1 cellular context compared by ENCODE assay signal in the genomic region with DNA sequence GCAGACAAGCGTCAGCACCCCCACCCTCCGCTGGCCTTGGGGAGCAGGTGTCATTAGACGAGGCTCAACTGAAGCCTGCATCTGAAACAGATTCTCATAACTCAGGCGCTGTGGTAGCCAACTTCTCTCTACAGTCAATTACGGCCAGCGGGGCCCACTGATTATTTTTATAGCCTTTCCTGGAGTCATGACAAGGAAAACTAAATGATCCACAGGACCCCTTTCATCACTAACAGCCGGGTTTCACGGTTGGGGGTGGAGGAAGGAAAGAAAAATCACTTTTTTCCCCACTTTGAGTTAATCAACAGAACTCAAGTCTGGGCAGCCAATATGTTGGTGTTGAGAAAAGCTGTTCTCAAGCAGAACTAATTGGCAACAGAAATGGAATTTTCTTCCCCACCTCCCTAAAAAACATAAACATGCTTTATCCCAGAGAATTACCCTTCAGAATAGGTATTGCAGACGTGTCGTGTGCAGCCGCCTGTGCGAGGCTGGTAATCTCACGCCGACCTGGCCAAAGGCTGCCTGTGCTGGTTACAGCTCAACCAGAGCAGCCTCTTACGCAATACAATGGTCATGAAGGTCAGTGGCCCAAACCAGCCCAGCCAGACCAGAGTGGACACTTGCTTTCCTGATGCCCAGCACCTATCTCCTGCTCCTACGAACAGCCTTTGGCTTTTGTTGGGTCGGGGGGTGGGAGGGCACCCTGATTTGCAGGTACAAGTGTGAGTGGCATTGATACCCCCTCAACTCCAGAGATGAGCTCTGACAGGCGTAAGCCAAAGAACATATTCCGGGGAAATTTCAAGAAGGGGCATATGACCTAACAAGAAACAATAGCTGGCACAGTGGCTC.
TF ChIP-seq lines count a peak whose summit lies in the region.

No MANE protein-coding gene starts in this region.

TF ChIP-seq in HepG2, 621 proteins besides CTCF, POLR2A, EP300 and RAD21 (continued from another document and continues in another):
- peak; percentile 64; the same call in 1 of the 2 replicates for TF ChIP-seq AFF4 (CRISPR knock-in tag; IDR thresholded peaks at IDR 0.05)
- no peak; the same call in 1 of the 2 replicates for TF ChIP-seq ZNF646 (CRISPR knock-in tag; IDR thresholded peaks at IDR 0.05)
- TF ChIP-seq KDM6A (CRISPR knock-in tag; IDR thresholded peaks at IDR 0.05; ENCODE audit: low read depth), result 0 out of 2 replicates have a peak, but pooled peaks have one; percentile 65
- no peak for TF ChIP-seq DNMT3B (CRISPR knock-in tag; conservative IDR thresholded peaks at IDR 0.05)
- TF ChIP-seq ZNF224 (CRISPR knock-in tag; IDR thresholded peaks at IDR 0.05), result no peak
- TF ChIP-seq ETV5 (CRISPR knock-in tag; IDR thresholded peaks at IDR 0.05; ENCODE audit: borderline replicate concordance), result peak; percentile 77; the same call in 1 of the 2 replicates
- peak; percentile 84; the same call in 1 of the 2 replicates for TF ChIP-seq SMAD3 (CRISPR knock-in tag; IDR thresholded peaks at IDR 0.05)
- TF ChIP-seq DDIT3 (CRISPR knock-in tag; IDR thresholded peaks at IDR 0.05), result peak; percentile 63; the same call in 1 of the 2 replicates
- TF ChIP-seq GMEB1 (CRISPR knock-in tag; IDR thresholded peaks at IDR 0.05; ENCODE audit: borderline replicate concordance), result peak; percentile 25
- peak; percentile 100 for TF ChIP-seq CEBPG (CRISPR knock-in tag; IDR thresholded peaks at IDR 0.05)
- TF ChIP-seq, protein P1, sequence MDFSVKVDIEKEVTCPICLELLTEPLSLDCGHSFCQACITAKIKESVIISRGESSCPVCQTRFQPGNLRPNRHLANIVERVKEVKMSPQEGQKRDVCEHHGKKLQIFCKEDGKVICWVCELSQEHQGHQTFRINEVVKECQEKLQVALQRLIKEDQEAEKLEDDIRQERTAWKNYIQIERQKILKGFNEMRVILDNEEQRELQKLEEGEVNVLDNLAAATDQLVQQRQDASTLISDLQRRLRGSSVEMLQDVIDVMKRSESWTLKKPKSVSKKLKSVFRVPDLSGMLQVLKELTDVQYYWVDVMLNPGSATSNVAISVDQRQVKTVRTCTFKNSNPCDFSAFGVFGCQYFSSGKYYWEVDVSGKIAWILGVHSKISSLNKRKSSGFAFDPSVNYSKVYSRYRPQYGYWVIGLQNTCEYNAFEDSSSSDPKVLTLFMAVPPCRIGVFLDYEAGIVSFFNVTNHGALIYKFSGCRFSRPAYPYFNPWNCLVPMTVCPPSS (IDR thresholded peaks at IDR 0.05), result no peak
- TF ChIP-seq, protein P2, sequence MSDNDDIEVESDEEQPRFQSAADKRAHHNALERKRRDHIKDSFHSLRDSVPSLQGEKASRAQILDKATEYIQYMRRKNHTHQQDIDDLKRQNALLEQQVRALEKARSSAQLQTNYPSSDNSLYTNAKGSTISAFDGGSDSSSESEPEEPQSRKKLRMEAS (IDR thresholded peaks at IDR 0.05), result peak; percentile 88
- peak; percentile 58 for TF ChIP-seq PHF5A (CRISPR knock-in tag; IDR thresholded peaks at IDR 0.05; ENCODE audit: low read depth, unreplicated experiment)
- TF ChIP-seq ZNF260 (CRISPR knock-in tag; IDR thresholded peaks at IDR 0.05; ENCODE audit: borderline replicate concordance, low read depth), result no peak
- no peak for TF ChIP-seq GTF2F1 (IDR thresholded peaks at IDR 0.05; ENCODE audit: low read length)
- 0 out of 2 replicates have a peak, but pooled peaks have one; percentile 22 for TF ChIP-seq AKAP8 (CRISPR knock-in tag; IDR thresholded peaks at IDR 0.05)
- TF ChIP-seq ZNF782 (CRISPR knock-in tag; IDR thresholded peaks at IDR 0.05; ENCODE audit: borderline replicate concordance), result peak; percentile 81; the same call in 1 of the 2 replicates
- 0 out of 2 replicates have a peak, but pooled peaks have one; percentile 90 for TF ChIP-seq WIZ (CRISPR knock-in tag; IDR thresholded peaks at IDR 0.05)
- TF ChIP-seq, protein P3, sequence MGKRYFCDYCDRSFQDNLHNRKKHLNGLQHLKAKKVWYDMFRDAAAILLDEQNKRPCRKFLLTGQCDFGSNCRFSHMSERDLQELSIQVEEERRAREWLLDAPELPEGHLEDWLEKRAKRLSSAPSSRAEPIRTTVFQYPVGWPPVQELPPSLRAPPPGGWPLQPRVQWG (CRISPR knock-in tag; IDR thresholded peaks at IDR 0.05; ENCODE audit: borderline replicate concordance, low read depth), result no peak
- TF ChIP-seq, protein P4, sequence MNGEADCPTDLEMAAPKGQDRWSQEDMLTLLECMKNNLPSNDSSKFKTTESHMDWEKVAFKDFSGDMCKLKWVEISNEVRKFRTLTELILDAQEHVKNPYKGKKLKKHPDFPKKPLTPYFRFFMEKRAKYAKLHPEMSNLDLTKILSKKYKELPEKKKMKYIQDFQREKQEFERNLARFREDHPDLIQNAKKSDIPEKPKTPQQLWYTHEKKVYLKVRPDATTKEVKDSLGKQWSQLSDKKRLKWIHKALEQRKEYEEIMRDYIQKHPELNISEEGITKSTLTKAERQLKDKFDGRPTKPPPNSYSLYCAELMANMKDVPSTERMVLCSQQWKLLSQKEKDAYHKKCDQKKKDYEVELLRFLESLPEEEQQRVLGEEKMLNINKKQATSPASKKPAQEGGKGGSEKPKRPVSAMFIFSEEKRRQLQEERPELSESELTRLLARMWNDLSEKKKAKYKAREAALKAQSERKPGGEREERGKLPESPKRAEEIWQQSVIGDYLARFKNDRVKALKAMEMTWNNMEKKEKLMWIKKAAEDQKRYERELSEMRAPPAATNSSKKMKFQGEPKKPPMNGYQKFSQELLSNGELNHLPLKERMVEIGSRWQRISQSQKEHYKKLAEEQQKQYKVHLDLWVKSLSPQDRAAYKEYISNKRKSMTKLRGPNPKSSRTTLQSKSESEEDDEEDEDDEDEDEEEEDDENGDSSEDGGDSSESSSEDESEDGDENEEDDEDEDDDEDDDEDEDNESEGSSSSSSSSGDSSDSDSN (CRISPR knock-in tag; IDR thresholded peaks at IDR 0.05), result peak; percentile 41
- TF ChIP-seq MXD4 (CRISPR knock-in tag; IDR thresholded peaks at IDR 0.05), result peak; percentile 85
- no peak for TF ChIP-seq CSRNP1 (CRISPR knock-in tag; IDR thresholded peaks at IDR 0.05)
- TF ChIP-seq HOXA5 (CRISPR knock-in tag; IDR thresholded peaks at IDR 0.05), result no peak
- peak; percentile 99 for TF ChIP-seq ZMYM3 (CRISPR knock-in tag; IDR thresholded peaks at IDR 0.05)
- peak; percentile 67 for TF ChIP-seq ZNF607 (CRISPR knock-in tag; IDR thresholded peaks at IDR 0.05; ENCODE audit: borderline replicate concordance)
- TF ChIP-seq TBP (CRISPR knock-in tag; IDR thresholded peaks at IDR 0.05), result no peak
- TF ChIP-seq RCOR2 (CRISPR knock-in tag; IDR thresholded peaks at IDR 0.05), result peak; percentile 93
- peak; percentile 39 for TF ChIP-seq U2AF1 (optimal IDR thresholded peaks at IDR 0.05; ENCODE audit: low read depth, low read length)
- TF ChIP-seq, protein P5, sequence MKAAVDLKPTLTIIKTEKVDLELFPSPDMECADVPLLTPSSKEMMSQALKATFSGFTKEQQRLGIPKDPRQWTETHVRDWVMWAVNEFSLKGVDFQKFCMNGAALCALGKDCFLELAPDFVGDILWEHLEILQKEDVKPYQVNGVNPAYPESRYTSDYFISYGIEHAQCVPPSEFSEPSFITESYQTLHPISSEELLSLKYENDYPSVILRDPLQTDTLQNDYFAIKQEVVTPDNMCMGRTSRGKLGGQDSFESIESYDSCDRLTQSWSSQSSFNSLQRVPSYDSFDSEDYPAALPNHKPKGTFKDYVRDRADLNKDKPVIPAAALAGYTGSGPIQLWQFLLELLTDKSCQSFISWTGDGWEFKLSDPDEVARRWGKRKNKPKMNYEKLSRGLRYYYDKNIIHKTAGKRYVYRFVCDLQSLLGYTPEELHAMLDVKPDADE (CRISPR knock-in tag; IDR thresholded peaks at IDR 0.05), result 0 out of 2 replicates have a peak, but pooled peaks have one; percentile 73
- TF ChIP-seq ATRX (CRISPR knock-in tag; IDR thresholded peaks at IDR 0.05; ENCODE audit: borderline replicate concordance), result no peak
- TF ChIP-seq ZNF441 (CRISPR knock-in tag; IDR thresholded peaks at IDR 0.05; ENCODE audit: borderline replicate concordance), result peak; percentile 96
